In the genomic region with DNA sequence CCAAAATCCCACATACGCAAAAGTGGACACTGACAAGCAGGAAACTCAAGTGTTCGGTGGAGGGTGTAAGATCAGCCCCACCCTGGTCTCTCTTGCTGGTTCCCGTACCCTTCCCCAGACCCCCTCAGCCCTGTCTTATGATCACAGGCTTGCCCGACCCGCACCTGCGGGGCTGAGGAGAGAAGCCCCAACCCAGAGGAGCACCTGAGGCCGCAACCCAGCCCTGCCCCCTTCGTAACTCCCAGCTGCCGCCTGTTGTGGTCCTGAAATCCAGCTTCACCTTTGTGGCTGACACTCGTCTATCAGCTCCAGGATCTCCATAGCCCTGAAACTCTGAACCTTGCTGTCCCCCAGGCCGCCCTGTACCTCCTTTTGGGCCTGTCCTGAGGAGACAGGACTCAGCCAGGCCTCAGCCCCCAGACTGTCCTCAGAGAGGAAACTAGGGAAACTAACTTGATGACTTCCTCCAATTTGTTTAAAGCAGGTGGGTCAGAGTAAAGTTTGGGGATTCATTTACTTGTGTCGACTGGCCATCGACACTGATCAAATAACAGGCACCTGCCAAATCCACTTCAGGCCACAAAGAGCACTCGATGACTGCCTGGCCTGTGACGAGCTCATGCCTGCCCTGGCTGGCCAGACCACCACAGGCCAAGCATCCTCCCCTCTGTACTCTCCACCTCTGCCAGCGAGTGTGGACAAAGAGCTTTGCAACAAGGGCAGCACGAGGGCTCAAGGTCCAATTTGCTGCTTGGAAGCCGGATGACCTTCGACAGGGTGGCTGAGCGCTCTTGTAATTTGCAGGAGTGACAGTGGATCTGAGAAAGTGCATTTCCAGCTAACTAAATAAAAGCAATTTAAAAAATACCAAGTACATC, we compare ENCODE assay signal across 1 cellular context.
TF ChIP-seq lines count a peak whose summit lies in the region.

No MANE protein-coding gene starts in this region.

TF ChIP-seq in GM23338, 12 proteins besides CTCF, POLR2A, EP300 and RAD21 (continued from another document):
- TF ChIP-seq, protein P1, sequence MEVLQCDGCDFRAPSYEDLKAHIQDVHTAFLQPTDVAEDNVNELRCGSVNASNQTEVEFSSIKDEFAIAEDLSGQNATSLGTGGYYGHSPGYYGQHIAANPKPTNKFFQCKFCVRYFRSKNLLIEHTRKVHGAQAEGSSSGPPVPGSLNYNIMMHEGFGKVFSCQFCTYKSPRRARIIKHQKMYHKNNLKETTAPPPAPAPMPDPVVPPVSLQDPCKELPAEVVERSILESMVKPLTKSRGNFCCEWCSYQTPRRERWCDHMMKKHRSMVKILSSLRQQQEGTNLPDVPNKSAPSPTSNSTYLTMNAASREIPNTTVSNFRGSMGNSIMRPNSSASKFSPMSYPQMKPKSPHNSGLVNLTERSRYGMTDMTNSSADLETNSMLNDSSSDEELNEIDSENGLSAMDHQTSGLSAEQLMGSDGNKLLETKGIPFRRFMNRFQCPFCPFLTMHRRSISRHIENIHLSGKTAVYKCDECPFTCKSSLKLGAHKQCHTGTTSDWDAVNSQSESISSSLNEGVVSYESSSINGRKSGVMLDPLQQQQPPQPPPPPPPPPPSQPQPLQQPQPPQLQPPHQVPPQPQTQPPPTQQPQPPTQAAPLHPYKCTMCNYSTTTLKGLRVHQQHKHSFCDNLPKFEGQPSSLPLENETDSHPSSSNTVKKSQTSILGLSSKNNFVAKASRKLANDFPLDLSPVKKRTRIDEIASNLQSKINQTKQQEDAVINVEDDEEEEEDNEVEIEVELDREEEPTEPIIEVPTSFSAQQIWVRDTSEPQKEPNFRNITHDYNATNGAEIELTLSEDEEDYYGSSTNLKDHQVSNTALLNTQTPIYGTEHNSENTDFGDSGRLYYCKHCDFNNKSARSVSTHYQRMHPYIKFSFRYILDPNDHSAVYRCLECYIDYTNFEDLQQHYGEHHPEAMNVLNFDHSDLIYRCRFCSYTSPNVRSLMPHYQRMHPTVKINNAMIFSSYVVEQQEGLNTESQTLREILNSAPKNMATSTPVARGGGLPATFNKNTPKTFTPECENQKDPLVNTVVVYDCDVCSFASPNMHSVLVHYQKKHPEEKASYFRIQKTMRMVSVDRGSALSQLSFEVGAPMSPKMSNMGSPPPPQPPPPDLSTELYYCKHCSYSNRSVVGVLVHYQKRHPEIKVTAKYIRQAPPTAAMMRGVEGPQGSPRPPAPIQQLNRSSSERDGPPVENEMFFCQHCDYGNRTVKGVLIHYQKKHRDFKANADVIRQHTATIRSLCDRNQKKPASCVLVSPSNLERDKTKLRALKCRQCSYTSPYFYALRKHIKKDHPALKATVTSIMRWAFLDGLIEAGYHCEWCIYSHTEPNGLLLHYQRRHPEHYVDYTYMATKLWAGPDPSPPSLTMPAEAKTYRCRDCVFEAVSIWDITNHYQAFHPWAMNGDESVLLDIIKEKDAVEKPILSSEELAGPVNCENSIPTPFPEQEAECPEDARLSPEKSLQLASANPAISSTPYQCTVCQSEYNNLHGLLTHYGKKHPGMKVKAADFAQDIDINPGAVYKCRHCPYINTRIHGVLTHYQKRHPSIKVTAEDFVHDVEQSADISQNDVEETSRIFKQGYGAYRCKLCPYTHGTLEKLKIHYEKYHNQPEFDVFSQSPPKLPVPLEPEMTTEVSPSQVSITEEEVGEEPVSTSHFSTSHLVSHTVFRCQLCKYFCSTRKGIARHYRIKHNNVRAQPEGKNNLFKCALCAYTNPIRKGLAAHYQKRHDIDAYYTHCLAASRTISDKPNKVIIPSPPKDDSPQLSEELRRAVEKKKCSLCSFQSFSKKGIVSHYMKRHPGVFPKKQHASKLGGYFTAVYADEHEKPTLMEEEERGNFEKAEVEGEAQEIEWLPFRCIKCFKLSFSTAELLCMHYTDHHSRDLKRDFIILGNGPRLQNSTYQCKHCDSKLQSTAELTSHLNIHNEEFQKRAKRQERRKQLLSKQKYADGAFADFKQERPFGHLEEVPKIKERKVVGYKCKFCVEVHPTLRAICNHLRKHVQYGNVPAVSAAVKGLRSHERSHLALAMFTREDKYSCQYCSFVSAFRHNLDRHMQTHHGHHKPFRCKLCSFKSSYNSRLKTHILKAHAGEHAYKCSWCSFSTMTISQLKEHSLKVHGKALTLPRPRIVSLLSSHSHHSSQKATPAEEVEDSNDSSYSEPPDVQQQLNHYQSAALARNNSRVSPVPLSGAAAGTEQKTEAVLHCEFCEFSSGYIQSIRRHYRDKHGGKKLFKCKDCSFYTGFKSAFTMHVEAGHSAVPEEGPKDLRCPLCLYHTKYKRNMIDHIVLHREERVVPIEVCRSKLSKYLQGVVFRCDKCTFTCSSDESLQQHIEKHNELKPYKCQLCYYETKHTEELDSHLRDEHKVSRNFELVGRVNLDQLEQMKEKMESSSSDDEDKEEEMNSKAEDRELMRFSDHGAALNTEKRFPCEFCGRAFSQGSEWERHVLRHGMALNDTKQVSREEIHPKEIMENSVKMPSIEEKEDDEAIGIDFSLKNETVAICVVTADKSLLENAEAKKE (CRISPR knock-in tag; IDR thresholded peaks at IDR 0.05), result no peak
